ENCODE assay signal across 20 cellular contexts in the genomic region with DNA sequence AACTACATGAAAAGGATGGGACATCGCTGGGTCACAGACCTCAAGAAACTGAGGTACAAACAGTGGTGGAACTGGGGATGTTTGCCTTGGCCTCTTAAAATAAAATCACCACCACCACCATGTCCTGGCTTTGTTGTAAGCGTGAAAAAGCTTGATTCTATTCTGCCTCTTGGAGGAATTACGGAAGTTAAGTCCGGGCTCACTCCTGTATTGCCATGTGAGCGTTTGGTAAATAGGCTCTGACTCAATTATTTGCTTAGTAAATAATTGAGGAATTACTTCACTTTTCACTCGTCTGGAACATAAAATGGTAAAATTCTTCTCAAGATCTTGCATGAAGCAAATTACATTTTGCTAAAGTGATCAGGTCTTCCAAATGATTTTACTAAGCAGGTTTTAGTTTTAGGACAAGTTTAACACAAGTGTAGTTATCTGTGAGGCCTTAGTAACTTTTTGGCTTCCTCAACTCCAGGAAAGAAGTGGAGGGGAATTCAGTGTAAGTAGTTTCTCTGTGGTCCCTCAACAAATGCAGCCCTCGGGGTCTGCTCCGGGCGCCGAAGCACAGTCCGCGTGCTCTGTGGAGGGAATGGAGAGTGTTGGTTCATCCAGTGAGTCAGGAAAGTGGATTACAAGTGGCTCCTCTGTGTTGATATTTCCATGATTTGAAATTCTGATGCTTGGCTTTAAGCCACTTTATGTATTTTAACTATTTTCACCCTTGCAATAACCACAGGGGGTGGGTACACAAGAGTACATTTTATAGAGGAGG. TPM values are rescaled to one million over a fixed set of nuclear protein-coding genes. Genes with fewer than 3 reads are reported as not detected.
DNase-seq lines count a peak whose midpoint lies in the region; ATAC-seq and TF ChIP-seq lines count a peak whose summit lies in the region.
"Had no signal": no experiment of that assay in that cellular context is flagged by ENCODE, and none has a peak within 500 bp of the region (broad histone marks: within the 10 kb centered on the region; RNA-seq: fewer than 3 reads in every experiment).

No MANE protein-coding gene starts in this region.

- ATAC-seq in body of pancreas = peak; percentile 53
- no peak for ATAC-seq in GM19328 (IDR thresholded peaks at IDR 0.05; ENCODE audit: unreplicated experiment)
- ATAC-seq: HCT116 had no signal

- H3K4me1 ChIP-seq in body of pancreas = peaks cover 7% of the 10 kb centered on the region
- peaks cover 7 to 44% (median 41%) of the 10 kb centered on the region in 4 donors for H3K4me1 ChIP-seq in liver (ENCODE audit: control insufficient read depth in 4 of 4, insufficient read depth in 4 of 4, low read length in 3 of 4)
- no peaks in the 10 kb centered on the region for H3K4me1 ChIP-seq in smooth muscle cell (ENCODE audit: low read depth)

- 69 to 71% methylated on average over 12 of the region's 12 CpGs for WGBS in body of pancreas, 2 donors
- 55% methylated on average over 12 of the region's 12 CpGs for WGBS in liver
- WGBS in smooth muscle cell (ENCODE audit: low lambda C conversion rate) = 88% methylated on average over 12 of the region's 12 CpGs

- H3K4me3 ChIP-seq in body of pancreas (no peak overlapping the region), liver (ENCODE audit: low read depth in 1 of 3, low read length in 3 of 3) (peak overlapping the region in 1 of 3 donors; percentile 51), smooth muscle cell (no peak overlapping the region), H7 (ENCODE audit: insufficient read depth, low read depth, low read length) (no peak overlapping the region)
- H3K4me3 ChIP-seq: GM23248 had no signal

- intact Hi-C loops in body of pancreas (cut with DNase I) = loop anchor here (10.0 kb wide), 1 partner anchor 308 kb away; no protein-coding TSS in a partner anchor

- H4K20me1 ChIP-seq in smooth muscle cell (ENCODE audit: low read depth) = no peaks in the 10 kb centered on the region

- H3K9ac ChIP-seq in liver (ENCODE audit: low read depth in 1 of 2, low read length in 2 of 2) (peak overlapping the region; percentile 19 to 79), smooth muscle cell (ENCODE audit: low read depth) (no peak overlapping the region)
- H3K9ac ChIP-seq: GM23248 had no signal

- TF ChIP-seq CTCF in body of pancreas (IDR thresholded peaks at IDR 0.05) (no peak), liver (IDR thresholded peaks at IDR 0.05; ENCODE audit: low read depth, low read length, missing input control) (no peak), smooth muscle cell (IDR thresholded peaks at IDR 0.05; ENCODE audit: borderline replicate concordance, insufficient read depth, poor library complexity, severe bottlenecking) (no peak)

- H3K9me3 ChIP-seq in body of pancreas (no peaks in the 10 kb centered on the region), liver (ENCODE audit: control insufficient read depth in 4 of 4, low read length in 3 of 4) (no peaks in the 10 kb centered on the region), smooth muscle cell (replicated peaks; ENCODE audit: low read depth) (no peaks in the 10 kb centered on the region)

- H3K4me2 ChIP-seq in smooth muscle cell = no peak overlapping the region

- TF ChIP-seq RAD21 in liver (IDR thresholded peaks at IDR 0.05) = peak in 1 of 2 donors; percentile 19

- H3K36me3 ChIP-seq in body of pancreas (replicated peaks in 1 of 2; ENCODE audit: insufficient read depth in 1 of 2, low read depth in 2 of 2) = no peaks in the 10 kb centered on the region
- H3K36me3 ChIP-seq in liver (ENCODE audit: control insufficient read depth in 4 of 4, insufficient read depth in 3 of 4, low read depth in 1 of 4, low read length in 3 of 4) = no peaks in the 10 kb centered on the region
- no peaks in the 10 kb centered on the region for H3K36me3 ChIP-seq in smooth muscle cell (ENCODE audit: low read depth)
- no peaks in the 10 kb centered on the region for H3K36me3 ChIP-seq in H7 (replicated peaks; ENCODE audit: control insufficient read depth, insufficient read depth, low read length)

- no peaks in the 10 kb centered on the region for H3F3A ChIP-seq in smooth muscle cell (ENCODE audit: low read depth)

- no peak overlapping the region for H2AFZ ChIP-seq in smooth muscle cell (ENCODE audit: low read depth)
- H2AFZ ChIP-seq: GM23248 had no signal

- no peaks in the 10 kb centered on the region for H3K79me2 ChIP-seq in smooth muscle cell (ENCODE audit: low read depth)

- no peak for TF ChIP-seq POLR2A in body of pancreas (IDR thresholded peaks at IDR 0.05)

- DNase-seq in DMS79 (lab: John Stamatoyannopoulos, UW) (peak; percentile 19), body of pancreas (no peak), smooth muscle cell (lab: John Stamatoyannopoulos, UW; ENCODE audit: unreplicated experiment) (no peak), NCI-H146 treated with DMSO at 0.1 percent for 48 hours (lab: John Stamatoyannopoulos, UW; ENCODE audit: unreplicated experiment) (no peak), H7 (no peak)
- DNase-seq: ACHN, C1 segment of cervical spinal cord, GDM1, GM23248, KBM-7, NCI-H187 treated with DMSO at 0.1 percent for 48 hours, NCI-H2227 treated with DMSO at 0.1 percent for 48 hours, NCI-H524, NCI-H82, OCI-M1, RPMI8226, SHP77 treated with DMSO at 0.1 percent for 48 hours had no signal

- no peak overlapping the region for H3K27ac ChIP-seq in body of pancreas
- peak overlapping the region; percentile 92 to 99 for H3K27ac ChIP-seq in liver (ENCODE audit: low read depth in 1 of 2, low read length in 2 of 2)
- no peak overlapping the region for H3K27ac ChIP-seq in smooth muscle cell (ENCODE audit: low read depth)
- H3K27ac ChIP-seq: GM23248 had no signal

- H3K27me3 ChIP-seq in body of pancreas = no peaks in the 10 kb centered on the region
- no peaks in the 10 kb centered on the region for H3K27me3 ChIP-seq in liver (ENCODE audit: control insufficient read depth in 4 of 4, insufficient read depth in 4 of 4, low read length in 3 of 4)
- peaks cover 54% of the 10 kb centered on the region for H3K27me3 ChIP-seq in smooth muscle cell (ENCODE audit: low read depth)
- H3K27me3 ChIP-seq in H7 (ENCODE audit: control insufficient read depth, insufficient read depth, low read length) = no peaks in the 10 kb centered on the region

TF ChIP-seq in liver, 16 proteins besides CTCF, POLR2A, EP300 and RAD21 (continues in another document):
- TF ChIP-seq JUND (IDR thresholded peaks at IDR 0.05) (peak; percentile 68 to 80), GABPA (IDR thresholded peaks at IDR 0.05 in 1 of 2, conservative IDR thresholded peaks at IDR 0.05 in 1 of 2) (no peak), SP1 (IDR thresholded peaks at IDR 0.05) (peak; percentile 38), RXRA (IDR thresholded peaks at IDR 0.05) (peak; percentile 23 to 55), TAF1 (conservative IDR thresholded peaks at IDR 0.05) (peak; percentile 59), HNF4G (IDR thresholded peaks at IDR 0.05) (no peak), FOXA2 (IDR thresholded peaks at IDR 0.05) (peak; percentile 91), NR2F2 (IDR thresholded peaks at IDR 0.05) (no peak), HNF4A (conservative IDR thresholded peaks at IDR 0.05) (peak in 1 of 2 donors; percentile 58), EGR1 (IDR thresholded peaks at IDR 0.05; ENCODE audit: low read depth in 2 of 2) (no peak)
- TF ChIP-seq, protein P1, sequence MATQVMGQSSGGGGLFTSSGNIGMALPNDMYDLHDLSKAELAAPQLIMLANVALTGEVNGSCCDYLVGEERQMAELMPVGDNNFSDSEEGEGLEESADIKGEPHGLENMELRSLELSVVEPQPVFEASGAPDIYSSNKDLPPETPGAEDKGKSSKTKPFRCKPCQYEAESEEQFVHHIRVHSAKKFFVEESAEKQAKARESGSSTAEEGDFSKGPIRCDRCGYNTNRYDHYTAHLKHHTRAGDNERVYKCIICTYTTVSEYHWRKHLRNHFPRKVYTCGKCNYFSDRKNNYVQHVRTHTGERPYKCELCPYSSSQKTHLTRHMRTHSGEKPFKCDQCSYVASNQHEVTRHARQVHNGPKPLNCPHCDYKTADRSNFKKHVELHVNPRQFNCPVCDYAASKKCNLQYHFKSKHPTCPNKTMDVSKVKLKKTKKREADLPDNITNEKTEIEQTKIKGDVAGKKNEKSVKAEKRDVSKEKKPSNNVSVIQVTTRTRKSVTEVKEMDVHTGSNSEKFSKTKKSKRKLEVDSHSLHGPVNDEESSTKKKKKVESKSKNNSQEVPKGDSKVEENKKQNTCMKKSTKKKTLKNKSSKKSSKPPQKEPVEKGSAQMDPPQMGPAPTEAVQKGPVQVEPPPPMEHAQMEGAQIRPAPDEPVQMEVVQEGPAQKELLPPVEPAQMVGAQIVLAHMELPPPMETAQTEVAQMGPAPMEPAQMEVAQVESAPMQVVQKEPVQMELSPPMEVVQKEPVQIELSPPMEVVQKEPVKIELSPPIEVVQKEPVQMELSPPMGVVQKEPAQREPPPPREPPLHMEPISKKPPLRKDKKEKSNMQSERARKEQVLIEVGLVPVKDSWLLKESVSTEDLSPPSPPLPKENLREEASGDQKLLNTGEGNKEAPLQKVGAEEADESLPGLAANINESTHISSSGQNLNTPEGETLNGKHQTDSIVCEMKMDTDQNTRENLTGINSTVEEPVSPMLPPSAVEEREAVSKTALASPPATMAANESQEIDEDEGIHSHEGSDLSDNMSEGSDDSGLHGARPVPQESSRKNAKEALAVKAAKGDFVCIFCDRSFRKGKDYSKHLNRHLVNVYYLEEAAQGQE (IDR thresholded peaks at IDR 0.05) = peak; percentile 43
- TF ChIP-seq, protein P2, sequence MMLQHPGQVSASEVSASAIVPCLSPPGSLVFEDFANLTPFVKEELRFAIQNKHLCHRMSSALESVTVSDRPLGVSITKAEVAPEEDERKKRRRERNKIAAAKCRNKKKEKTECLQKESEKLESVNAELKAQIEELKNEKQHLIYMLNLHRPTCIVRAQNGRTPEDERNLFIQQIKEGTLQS (IDR thresholded peaks at IDR 0.05) = no peak
- TF ChIP-seq, protein P3, sequence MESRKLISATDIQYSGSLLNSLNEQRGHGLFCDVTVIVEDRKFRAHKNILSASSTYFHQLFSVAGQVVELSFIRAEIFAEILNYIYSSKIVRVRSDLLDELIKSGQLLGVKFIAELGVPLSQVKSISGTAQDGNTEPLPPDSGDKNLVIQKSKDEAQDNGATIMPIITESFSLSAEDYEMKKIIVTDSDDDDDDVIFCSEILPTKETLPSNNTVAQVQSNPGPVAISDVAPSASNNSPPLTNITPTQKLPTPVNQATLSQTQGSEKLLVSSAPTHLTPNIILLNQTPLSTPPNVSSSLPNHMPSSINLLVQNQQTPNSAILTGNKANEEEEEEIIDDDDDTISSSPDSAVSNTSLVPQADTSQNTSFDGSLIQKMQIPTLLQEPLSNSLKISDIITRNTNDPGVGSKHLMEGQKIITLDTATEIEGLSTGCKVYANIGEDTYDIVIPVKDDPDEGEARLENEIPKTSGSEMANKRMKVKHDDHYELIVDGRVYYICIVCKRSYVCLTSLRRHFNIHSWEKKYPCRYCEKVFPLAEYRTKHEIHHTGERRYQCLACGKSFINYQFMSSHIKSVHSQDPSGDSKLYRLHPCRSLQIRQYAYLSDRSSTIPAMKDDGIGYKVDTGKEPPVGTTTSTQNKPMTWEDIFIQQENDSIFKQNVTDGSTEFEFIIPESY (IDR thresholded peaks at IDR 0.05) = no peak

RNA-seq across cellular contexts. Expression of a gene that starts 23.8 kb away (rescaled TPM):
- total RNA-seq in body of pancreas = 1 to 10 TPM in 1 of 2 donors, under 1 TPM in 1; under 0.01 to 1.3 TPM
- 1 to 10 TPM; 1.6 to 2.7 TPM for total RNA-seq in liver
- 1 to 10 TPM; 2.5 to 6.2 TPM for polyA plus RNA-seq in liver
- total RNA-seq in smooth muscle cell = not detected in 2 replicates
- polyA plus RNA-seq in smooth muscle cell = not detected in 2 replicates
- total RNA-seq in H7 (2014; rRNA removed; shearing (Covaris generic)) = not detected in 2 replicates
- total RNA-seq: GM23248 had no signal
- polyA plus RNA-seq: GM23248 had no signal

Comparison
In these comparisons a context has a peak if more than half of its experiments do, and no peak if none do; other contexts are left out.
1. H3K27ac ChIP-seq: peak in liver (2 of 2); none in body of pancreas (0 of 4) and smooth muscle cell (single experiment).